ENCODE assay signal across 1 cellular context in genomic region chr12:12714276-12715001, GRCh38.
A peak's percentile ranks its signal among the peaks of the same experiment; 100 is the strongest.
TF ChIP-seq lines count a peak whose summit lies in the region.

No MANE protein-coding gene starts in this region.

TF ChIP-seq in HepG2, 621 proteins besides CTCF, POLR2A, EP300 and RAD21 (continued from another document and continues in another):
- TF ChIP-seq, protein P1, sequence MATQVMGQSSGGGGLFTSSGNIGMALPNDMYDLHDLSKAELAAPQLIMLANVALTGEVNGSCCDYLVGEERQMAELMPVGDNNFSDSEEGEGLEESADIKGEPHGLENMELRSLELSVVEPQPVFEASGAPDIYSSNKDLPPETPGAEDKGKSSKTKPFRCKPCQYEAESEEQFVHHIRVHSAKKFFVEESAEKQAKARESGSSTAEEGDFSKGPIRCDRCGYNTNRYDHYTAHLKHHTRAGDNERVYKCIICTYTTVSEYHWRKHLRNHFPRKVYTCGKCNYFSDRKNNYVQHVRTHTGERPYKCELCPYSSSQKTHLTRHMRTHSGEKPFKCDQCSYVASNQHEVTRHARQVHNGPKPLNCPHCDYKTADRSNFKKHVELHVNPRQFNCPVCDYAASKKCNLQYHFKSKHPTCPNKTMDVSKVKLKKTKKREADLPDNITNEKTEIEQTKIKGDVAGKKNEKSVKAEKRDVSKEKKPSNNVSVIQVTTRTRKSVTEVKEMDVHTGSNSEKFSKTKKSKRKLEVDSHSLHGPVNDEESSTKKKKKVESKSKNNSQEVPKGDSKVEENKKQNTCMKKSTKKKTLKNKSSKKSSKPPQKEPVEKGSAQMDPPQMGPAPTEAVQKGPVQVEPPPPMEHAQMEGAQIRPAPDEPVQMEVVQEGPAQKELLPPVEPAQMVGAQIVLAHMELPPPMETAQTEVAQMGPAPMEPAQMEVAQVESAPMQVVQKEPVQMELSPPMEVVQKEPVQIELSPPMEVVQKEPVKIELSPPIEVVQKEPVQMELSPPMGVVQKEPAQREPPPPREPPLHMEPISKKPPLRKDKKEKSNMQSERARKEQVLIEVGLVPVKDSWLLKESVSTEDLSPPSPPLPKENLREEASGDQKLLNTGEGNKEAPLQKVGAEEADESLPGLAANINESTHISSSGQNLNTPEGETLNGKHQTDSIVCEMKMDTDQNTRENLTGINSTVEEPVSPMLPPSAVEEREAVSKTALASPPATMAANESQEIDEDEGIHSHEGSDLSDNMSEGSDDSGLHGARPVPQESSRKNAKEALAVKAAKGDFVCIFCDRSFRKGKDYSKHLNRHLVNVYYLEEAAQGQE (IDR thresholded peaks at IDR 0.05; ENCODE audit: borderline replicate concordance in 1 of 2, low read depth in 1 of 2, low read length in 2 of 2), result 0 out of 4 replicates have a peak, but pooled peaks of 1 of the 2 experiments have one; percentile 5
- TF ChIP-seq, protein P2, sequence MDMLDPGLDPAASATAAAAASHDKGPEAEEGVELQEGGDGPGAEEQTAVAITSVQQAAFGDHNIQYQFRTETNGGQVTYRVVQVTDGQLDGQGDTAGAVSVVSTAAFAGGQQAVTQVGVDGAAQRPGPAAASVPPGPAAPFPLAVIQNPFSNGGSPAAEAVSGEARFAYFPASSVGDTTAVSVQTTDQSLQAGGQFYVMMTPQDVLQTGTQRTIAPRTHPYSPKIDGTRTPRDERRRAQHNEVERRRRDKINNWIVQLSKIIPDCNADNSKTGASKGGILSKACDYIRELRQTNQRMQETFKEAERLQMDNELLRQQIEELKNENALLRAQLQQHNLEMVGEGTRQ (IDR thresholded peaks at IDR 0.05; ENCODE audit: low read depth, low read length), result no peak
- TF ChIP-seq, protein P2 (CRISPR knock-in tag; IDR thresholded peaks at IDR 0.05; ENCODE audit: borderline replicate concordance), result no peak
- TF ChIP-seq, protein P3, sequence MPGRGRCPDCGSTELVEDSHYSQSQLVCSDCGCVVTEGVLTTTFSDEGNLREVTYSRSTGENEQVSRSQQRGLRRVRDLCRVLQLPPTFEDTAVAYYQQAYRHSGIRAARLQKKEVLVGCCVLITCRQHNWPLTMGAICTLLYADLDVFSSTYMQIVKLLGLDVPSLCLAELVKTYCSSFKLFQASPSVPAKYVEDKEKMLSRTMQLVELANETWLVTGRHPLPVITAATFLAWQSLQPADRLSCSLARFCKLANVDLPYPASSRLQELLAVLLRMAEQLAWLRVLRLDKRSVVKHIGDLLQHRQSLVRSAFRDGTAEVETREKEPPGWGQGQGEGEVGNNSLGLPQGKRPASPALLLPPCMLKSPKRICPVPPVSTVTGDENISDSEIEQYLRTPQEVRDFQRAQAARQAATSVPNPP (CRISPR knock-in tag; IDR thresholded peaks at IDR 0.05), result no peak
- TF ChIP-seq SMAD1 (CRISPR knock-in tag; IDR thresholded peaks at IDR 0.05; ENCODE audit: borderline replicate concordance, low read depth), result 0 out of 2 replicates have a peak, but pooled peaks have one; percentile 28
- no peak for TF ChIP-seq SOX6 (IDR thresholded peaks at IDR 0.05)
- TF ChIP-seq SOX6 (CRISPR knock-in tag; IDR thresholded peaks at IDR 0.05), result peak; percentile 19; the same call in 1 of the 2 replicates
- TF ChIP-seq ELF1 (CRISPR knock-in tag; IDR thresholded peaks at IDR 0.05), result no peak
- TF ChIP-seq, protein P4, sequence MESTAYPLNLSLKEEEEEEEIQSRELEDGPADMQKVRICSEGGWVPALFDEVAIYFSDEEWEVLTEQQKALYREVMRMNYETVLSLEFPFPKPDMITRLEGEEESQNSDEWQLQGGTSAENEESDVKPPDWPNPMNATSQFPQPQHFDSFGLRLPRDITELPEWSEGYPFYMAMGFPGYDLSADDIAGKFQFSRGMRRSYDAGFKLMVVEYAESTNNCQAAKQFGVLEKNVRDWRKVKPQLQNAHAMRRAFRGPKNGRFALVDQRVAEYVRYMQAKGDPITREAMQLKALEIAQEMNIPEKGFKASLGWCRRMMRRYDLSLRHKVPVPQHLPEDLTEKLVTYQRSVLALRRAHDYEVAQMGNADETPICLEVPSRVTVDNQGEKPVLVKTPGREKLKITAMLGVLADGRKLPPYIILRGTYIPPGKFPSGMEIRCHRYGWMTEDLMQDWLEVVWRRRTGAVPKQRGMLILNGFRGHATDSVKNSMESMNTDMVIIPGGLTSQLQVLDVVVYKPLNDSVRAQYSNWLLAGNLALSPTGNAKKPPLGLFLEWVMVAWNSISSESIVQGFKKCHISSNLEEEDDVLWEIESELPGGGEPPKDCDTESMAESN (CRISPR knock-in tag; conservative IDR thresholded peaks at IDR 0.05), result no peak
- no peak for TF ChIP-seq ZNF607 (CRISPR knock-in tag; IDR thresholded peaks at IDR 0.05; ENCODE audit: borderline replicate concordance)
- TF ChIP-seq, protein P5, sequence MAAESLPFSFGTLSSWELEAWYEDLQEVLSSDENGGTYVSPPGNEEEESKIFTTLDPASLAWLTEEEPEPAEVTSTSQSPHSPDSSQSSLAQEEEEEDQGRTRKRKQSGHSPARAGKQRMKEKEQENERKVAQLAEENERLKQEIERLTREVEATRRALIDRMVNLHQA (CRISPR knock-in tag; IDR thresholded peaks at IDR 0.05), result no peak
- peak; percentile 32; the same call in 1 of the 2 replicates for TF ChIP-seq GMEB1 (CRISPR knock-in tag; IDR thresholded peaks at IDR 0.05; ENCODE audit: borderline replicate concordance)
- TF ChIP-seq TBX2 (CRISPR knock-in tag; IDR thresholded peaks at IDR 0.05; ENCODE audit: borderline replicate concordance), result peak; percentile 37; the same call in 1 of the 2 replicates
- no peak for TF ChIP-seq MED13 (CRISPR knock-in tag; IDR thresholded peaks at IDR 0.05)
- 0 out of 2 replicates have a peak, but pooled peaks have one; percentile 18 for TF ChIP-seq ZNF350 (CRISPR knock-in tag; IDR thresholded peaks at IDR 0.05; ENCODE audit: borderline replicate concordance, low read depth)
- TF ChIP-seq ATF7-NPFF (CRISPR knock-in tag; IDR thresholded peaks at IDR 0.05; ENCODE audit: low read depth), result no peak
- 0 out of 2 replicates have a peak, but pooled peaks have one; percentile 13 for TF ChIP-seq MIXL1 (CRISPR knock-in tag; IDR thresholded peaks at IDR 0.05)
- no peak for TF ChIP-seq KLF12 (CRISPR knock-in tag; IDR thresholded peaks at IDR 0.05; ENCODE audit: borderline replicate concordance)
- TF ChIP-seq FOXA1 (IDR thresholded peaks at IDR 0.05), result no peak
- TF ChIP-seq FOXA1 (CRISPR knock-in tag; IDR thresholded peaks at IDR 0.05), result 0 out of 2 replicates have a peak, but pooled peaks have one; percentile 4
- peak; percentile 39; the same call in 1 of the 2 replicates for TF ChIP-seq SAP130 (CRISPR knock-in tag; IDR thresholded peaks at IDR 0.05; ENCODE audit: low read depth)
- TF ChIP-seq, protein P6, sequence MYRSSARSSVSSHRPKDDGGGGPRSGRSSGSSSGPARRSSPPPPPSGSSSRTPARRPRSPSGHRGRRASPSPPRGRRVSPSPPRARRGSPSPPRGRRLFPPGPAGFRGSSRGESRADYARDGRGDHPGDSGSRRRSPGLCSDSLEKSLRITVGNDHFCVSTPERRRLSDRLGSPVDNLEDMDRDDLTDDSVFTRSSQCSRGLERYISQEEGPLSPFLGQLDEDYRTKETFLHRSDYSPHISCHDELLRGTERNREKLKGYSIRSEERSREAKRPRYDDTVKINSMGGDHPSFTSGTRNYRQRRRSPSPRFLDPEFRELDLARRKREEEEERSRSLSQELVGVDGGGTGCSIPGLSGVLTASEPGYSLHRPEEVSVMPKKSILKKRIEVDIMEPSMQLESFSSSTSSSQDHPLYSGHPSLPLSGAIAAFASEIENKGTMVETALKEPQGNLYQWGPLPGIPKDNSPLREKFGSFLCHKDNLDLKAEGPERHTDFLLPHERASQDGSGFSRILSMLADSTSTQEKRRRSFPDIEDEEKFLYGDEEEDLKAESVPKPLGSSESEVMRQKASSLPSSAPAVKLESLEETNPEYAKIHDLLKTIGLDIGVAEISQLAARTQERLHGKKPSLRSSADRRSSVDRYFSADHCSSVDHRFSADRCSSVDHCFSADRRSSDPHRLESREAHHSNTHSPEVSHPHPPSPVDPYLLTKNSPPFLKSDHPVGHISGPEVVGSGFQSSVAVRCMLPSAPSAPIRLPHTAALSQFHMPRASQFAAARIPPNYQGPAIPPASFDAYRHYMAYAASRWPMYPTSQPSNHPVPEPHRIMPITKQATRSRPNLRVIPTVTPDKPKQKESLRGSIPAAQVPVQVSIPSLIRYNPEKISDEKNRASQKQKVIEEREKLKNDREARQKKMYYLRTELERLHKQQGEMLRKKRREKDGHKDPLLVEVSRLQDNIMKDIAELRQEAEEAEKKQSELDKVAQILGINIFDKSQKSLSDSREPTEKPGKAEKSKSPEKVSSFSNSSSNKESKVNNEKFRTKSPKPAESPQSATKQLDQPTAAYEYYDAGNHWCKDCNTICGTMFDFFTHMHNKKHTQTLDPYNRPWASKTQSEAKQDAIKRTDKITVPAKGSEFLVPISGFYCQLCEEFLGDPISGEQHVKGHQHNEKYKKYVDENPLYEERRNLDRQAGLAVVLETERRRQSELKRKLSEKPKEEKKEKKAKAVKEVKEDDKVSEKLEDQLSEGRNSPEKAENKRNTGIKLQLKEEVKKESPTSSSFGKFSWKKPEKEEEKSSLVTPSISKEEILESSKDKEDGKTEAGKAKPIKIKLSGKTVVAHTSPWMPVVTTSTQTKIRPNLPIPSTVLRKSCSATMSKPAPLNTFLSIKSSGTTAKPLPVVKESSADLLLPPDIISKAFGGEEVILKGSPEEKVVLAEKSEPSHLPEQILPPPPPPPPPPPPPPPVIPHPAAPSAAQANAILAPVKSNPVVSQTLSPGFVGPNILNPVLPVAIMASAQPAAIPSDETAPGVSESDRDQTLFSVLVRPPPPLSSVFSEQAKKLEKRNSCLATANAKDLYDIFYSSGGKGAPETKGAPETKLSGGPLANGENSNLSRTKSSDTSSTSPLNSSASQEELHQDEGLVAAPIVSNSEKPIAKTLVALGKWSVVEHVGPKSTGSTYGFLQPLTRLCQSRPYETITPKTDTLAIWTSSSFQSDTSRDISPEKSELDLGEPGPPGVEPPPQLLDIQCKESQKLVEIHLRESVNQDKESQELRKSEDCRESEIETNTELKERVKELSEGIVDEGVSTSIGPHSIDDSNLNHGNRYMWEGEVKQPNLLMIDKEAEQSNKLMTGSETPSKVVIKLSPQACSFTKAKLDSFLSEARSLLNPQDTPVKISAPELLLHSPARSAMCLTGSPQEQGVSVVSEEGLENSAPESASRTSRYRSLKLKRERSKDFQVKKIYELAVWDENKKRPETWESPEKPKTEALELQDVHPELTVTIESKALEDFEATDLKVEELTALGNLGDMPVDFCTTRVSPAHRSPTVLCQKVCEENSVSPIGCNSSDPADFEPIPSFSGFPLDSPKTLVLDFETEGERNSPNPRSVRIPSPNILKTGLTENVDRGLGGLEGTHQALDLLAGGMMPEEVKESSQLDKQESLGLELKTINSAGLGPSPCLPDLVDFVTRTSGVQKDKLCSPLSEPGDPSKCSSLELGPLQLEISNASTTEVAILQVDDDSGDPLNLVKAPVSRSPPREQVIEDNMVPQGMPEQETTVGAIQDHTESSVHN (CRISPR knock-in tag; IDR thresholded peaks at IDR 0.05), result no peak
- 0 out of 2 replicates have a peak, but pooled peaks have one; percentile 19 for TF ChIP-seq REPIN1 (CRISPR knock-in tag; IDR thresholded peaks at IDR 0.05; ENCODE audit: borderline replicate concordance, low read depth)
- peak; percentile 26; the same call in 1 of the 2 replicates for TF ChIP-seq ATF1 (CRISPR knock-in tag; IDR thresholded peaks at IDR 0.05)
- TF ChIP-seq ZNF24 (IDR thresholded peaks at IDR 0.05), result no peak
- TF ChIP-seq, protein P7, sequence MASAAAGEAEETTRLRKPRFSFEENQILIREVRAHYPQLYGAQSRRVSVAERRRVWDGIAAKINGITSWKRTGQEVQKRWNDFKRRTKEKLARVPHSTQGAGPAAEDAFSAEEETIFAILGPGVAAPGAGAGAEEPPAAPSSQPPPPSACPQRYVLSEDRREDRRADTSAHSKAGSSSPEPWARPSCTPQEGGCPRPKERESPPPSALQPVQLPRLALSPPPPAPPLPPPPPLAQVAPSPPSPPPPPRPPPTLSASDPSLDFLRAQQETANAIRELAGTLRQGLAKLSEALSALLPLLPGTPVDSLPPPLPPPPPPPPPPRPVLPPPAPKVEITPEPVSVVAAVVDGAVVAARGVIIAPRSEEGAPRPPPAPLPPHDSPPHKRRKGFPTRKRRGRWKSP (CRISPR knock-in tag; IDR thresholded peaks at IDR 0.05), result 0 out of 2 replicates have a peak, but pooled peaks have one; percentile 42
- peak; percentile 21 for TF ChIP-seq ASH2L (IDR thresholded peaks at IDR 0.05; ENCODE audit: insufficient read length, low read depth, low read length)
- TF ChIP-seq ZC3H4 (CRISPR knock-in tag; IDR thresholded peaks at IDR 0.05; ENCODE audit: borderline replicate concordance), result no peak
- TF ChIP-seq, protein P8, sequence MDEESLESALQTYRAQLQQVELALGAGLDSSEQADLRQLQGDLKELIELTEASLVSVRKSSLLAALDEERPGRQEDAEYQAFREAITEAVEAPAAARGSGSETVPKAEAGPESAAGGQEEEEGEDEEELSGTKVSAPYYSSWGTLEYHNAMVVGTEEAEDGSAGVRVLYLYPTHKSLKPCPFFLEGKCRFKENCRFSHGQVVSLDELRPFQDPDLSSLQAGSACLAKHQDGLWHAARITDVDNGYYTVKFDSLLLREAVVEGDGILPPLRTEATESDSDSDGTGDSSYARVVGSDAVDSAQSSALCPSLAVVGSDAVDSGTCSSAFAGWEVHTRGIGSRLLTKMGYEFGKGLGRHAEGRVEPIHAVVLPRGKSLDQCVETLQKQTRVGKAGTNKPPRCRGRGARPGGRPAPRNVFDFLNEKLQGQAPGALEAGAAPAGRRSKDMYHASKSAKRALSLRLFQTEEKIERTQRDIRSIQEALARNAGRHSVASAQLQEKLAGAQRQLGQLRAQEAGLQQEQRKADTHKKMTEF (CRISPR knock-in tag; IDR thresholded peaks at IDR 0.05), result peak; percentile 42; the same call in 1 of the 2 replicates
- TF ChIP-seq GATAD2A (CRISPR knock-in tag; IDR thresholded peaks at IDR 0.05), result peak; percentile 33; the same call in 1 of the 2 replicates
- TF ChIP-seq DRAP1 (CRISPR knock-in tag; IDR thresholded peaks at IDR 0.05), result no peak
- peak; percentile 48 for TF ChIP-seq KAT8 (CRISPR knock-in tag; IDR thresholded peaks at IDR 0.05)
